27 cellular contexts compared by ENCODE assay signal in genomic region chr10:106680061-106680460, GRCh38.
"Had no signal": no experiment of that assay in that cellular context is flagged by ENCODE, and none has a peak within 500 bp of the region (broad histone marks: within the 10 kb centered on the region; RNA-seq: fewer than 3 reads in every experiment).

No MANE protein-coding gene starts in this region.

- H3K9me3 ChIP-seq: SK-N-SH had no signal

- H3K4me1 Mint-ChIP-seq: IgD-negative memory B cell, T-cell had no signal

- H3K4me3 ChIP-seq: K562, MG63 had no signal

- H3K27ac ChIP-seq: HL-60, KMS-11, RWPE1 had no signal

- H3K4me3 Mint-ChIP-seq: IgD-negative memory B cell, T-cell had no signal

- H3K36me3 Mint-ChIP-seq: T-cell had no signal

- H3K4me2 ChIP-seq: KMS-11, SK-N-SH had no signal

- H3K27ac Mint-ChIP-seq: IgD-negative memory B cell, T-cell had no signal

- H3K36me3 ChIP-seq: MG63 had no signal

- H3K27me3 Mint-ChIP-seq: T-cell had no signal

- H3K27me3 ChIP-seq: MG63 had no signal

- H3K9ac ChIP-seq: KMS-11, SK-N-SH had no signal

- DNase-seq: Kasumi-1; MG63; NCI-H1092; NCI-H1105 treated with DMSO at 0.1 percent for 48 hours; NCI-H1417 treated with DMSO at 0.1 percent for 48 hours; NCI-H146; NCI-H1694 treated with DMSO at 0.1 percent for 48 hours; NCI-H1930; NCI-H2081; NCI-H2107; NCI-H226; NCI-H446; NCI-H510A; NCI-H524 treated with DMSO at 0.1 percent for 48 hours; NCI-H69; NCI-H774; NK-92 treated with Interleukin-12 subunit alpha and Interleukin-12 subunit beta, amount 100 ng/mL, for 24 hours; PC-3; SHP77; SK-N-SH; SW 1271; T-cell had no signal
